Comparison of ENCODE assay signal across 8 cellular contexts in genomic region chr12:95218164-95218851, GRCh38. TPM values are rescaled to one million over a fixed set of nuclear protein-coding genes. Genes with fewer than 3 reads are reported as not detected.
DNase-seq lines count a peak whose midpoint lies in the region; ATAC-seq and TF ChIP-seq lines count a peak whose summit lies in the region.

No MANE protein-coding gene starts in this region.

- H3K9me3 Mint-ChIP-seq in stimulated activated naive B cell treated with anti-CD40 and anti-IgM and Interleukin-4, amounts not matched to agents 10 μg/mL and 1 μg/mL and 100 μg/mL, for 72 hours = no peaks in the 10 kb centered on the region

- peaks cover 3% of the 10 kb centered on the region; the same call in 1 of the 2 replicates for H4K20me1 ChIP-seq in OCI-LY7 (ENCODE audit: insufficient read depth, low read length)

- peak overlapping the region; percentile 96 for H3K27ac Mint-ChIP-seq in stimulated activated naive B cell treated with anti-CD40 and anti-IgM and Interleukin-4, amounts not matched to agents 10 μg/mL and 1 μg/mL and 100 μg/mL, for 72 hours

- peaks cover 92% of the 10 kb centered on the region for H3K79me2 ChIP-seq in OCI-LY7 (ENCODE audit: insufficient read depth, low read depth, low read length)

- WGBS in body of pancreas, 2 donors = 0% methylated on average over 28 to 29 of the region's 29 CpGs

- H3K4me3 ChIP-seq in OCI-LY7 (ENCODE audit: low read depth, low read length, poor library complexity, severe bottlenecking) (peak overlapping the region; percentile 85), body of pancreas (peak overlapping the region; percentile 68 to 80), kidney epithelial cell (ENCODE audit: low read depth, low read length) (peak overlapping the region; percentile 57)

- intact Hi-C loops in OCI-LY7 (cut with micrococcal nuclease; ENCODE audit: unreplicated experiment) = no loop called here
- intact Hi-C loops in body of pancreas (cut with DNase I) = no loop called here

- H3K9me3 ChIP-seq in OCI-LY7 (ENCODE audit: low read length) (peaks cover 4% of the 10 kb centered on the region; the same call in 1 of the 2 replicates), body of pancreas (no peaks in the 10 kb centered on the region)

- no peak for ATAC-seq in body of pancreas
- ATAC-seq in stimulated activated naive B cell treated with anti-CD40 and anti-IgM and Interleukin-4, amounts not matched to agents 10 μg/mL and 1 μg/mL and 100 μg/mL, for 72 hours (replicated peaks) = peak; percentile 9 to 22

- H3K4me3 Mint-ChIP-seq in stimulated activated naive B cell treated with anti-CD40 and anti-IgM and Interleukin-4, amounts not matched to agents 10 μg/mL and 1 μg/mL and 100 μg/mL, for 72 hours = peak overlapping the region; percentile 87 to 93

- H3K36me3 ChIP-seq in OCI-LY7 (ENCODE audit: insufficient read depth, low read length) (peaks cover 26% of the 10 kb centered on the region), body of pancreas (replicated peaks in 1 of 2; ENCODE audit: insufficient read depth in 1 of 2, low read depth in 2 of 2) (no peaks in the 10 kb centered on the region), kidney epithelial cell (ENCODE audit: control insufficient read depth, insufficient read depth, low read length) (no peaks in the 10 kb centered on the region)

- H3K27me3 ChIP-seq in body of pancreas = no peaks in the 10 kb centered on the region
- no peaks in the 10 kb centered on the region for H3K27me3 ChIP-seq in kidney epithelial cell (ENCODE audit: control insufficient read depth, insufficient read depth, low read length)

- peak overlapping the region; percentile 86 for H3K4me2 ChIP-seq in OCI-LY7 (ENCODE audit: low read length)

- H3K4me1 Mint-ChIP-seq in stimulated activated naive B cell treated with anti-CD40 and anti-IgM and Interleukin-4, amounts not matched to agents 10 μg/mL and 1 μg/mL and 100 μg/mL, for 72 hours = peaks cover 10 to 28% of the 10 kb centered on the region in 2 donors

- BruUV-seq in OCI-LY7 (replicated peaks; lab: Mats Ljungman, UMichigan) = TSS peak; percentile 69

- peaks cover 5 to 13% of the 10 kb centered on the region in 2 donors for H3K36me3 Mint-ChIP-seq in stimulated activated naive B cell treated with anti-CD40 and anti-IgM and Interleukin-4, amounts not matched to agents 10 μg/mL and 1 μg/mL and 100 μg/mL, for 72 hours

- H3K27ac ChIP-seq in 22Rv1 (peak overlapping the region; percentile 97), OCI-LY7 (ENCODE audit: low read depth, low read length, poor library complexity, severe bottlenecking) (peak overlapping the region; percentile 82), body of pancreas (peak overlapping the region; percentile 94 to 96 (median 94))

- peak overlapping the region; percentile 22; the same call in 1 of the 2 replicates for H2AFZ ChIP-seq in OCI-LY7 (ENCODE audit: low read length)

- H3K4me1 ChIP-seq in OCI-LY7 (ENCODE audit: insufficient read depth, low read length, poor library complexity, severe bottlenecking) (peaks cover 35% of the 10 kb centered on the region), body of pancreas (peaks cover 39% of the 10 kb centered on the region)

- CTCF ChIA-PET in OCI-LY7 (lab: Charles Lee; ENCODE audit: unreplicated experiment) = no interaction called here

- DNase-seq in GM04504 (ENCODE audit: low read depth) (peak; percentile 39), HT-29 (ENCODE audit: low spot score) (peak; percentile 81), OCI-LY7 (ENCODE audit: low spot score) (peak; percentile 79), body of pancreas (peak in 2 of 4 donors; percentile 11 to 75), kidney epithelial cell (ENCODE audit: low read depth) (no peak), A172 (ENCODE audit: low spot score) (no peak)
- DNase-seq in stimulated activated naive B cell treated with anti-CD40 and anti-IgM and Interleukin-4, amounts not matched to agents 10 μg/mL and 1 μg/mL and 100 μg/mL, for 72 hours = no peak

- no peak for TF ChIP-seq POLR2A in body of pancreas (IDR thresholded peaks at IDR 0.05)

- no peak for TF ChIP-seq CTCF in 22Rv1 (IDR thresholded peaks at IDR 0.05)
- TF ChIP-seq CTCF in OCI-LY7 (conservative IDR thresholded peaks at IDR 0.05; ENCODE audit: low read length) = no peak
- TF ChIP-seq CTCF in body of pancreas (IDR thresholded peaks at IDR 0.05) = no peak
- TF ChIP-seq CTCF in kidney epithelial cell (IDR thresholded peaks at IDR 0.05; ENCODE audit: insufficient read depth, low read length, poor library complexity, severe bottlenecking) = no peak

- H3K9me2 ChIP-seq in OCI-LY7 (ENCODE audit: insufficient read depth, low read length) = no peaks in the 10 kb centered on the region

- H3K27me3 Mint-ChIP-seq in stimulated activated naive B cell treated with anti-CD40 and anti-IgM and Interleukin-4, amounts not matched to agents 10 μg/mL and 1 μg/mL and 100 μg/mL, for 72 hours = no peaks in the 10 kb centered on the region

- POLR2A ChIA-PET in OCI-LY7 (lab: Charles Lee) = interaction anchor here (0.6 to 4.9 kb wide), 4 partner anchors 12 to 176 kb away, joined by 3 to 44 read pairs (median 4); no protein-coding TSS in a partner anchor

RNA-seq across cellular contexts. Expression of gene VEZT, which starts 0.7 kb away (rescaled TPM):
- 18.2 and 23.7 TPM in 2 replicates for total RNA-seq in HT-29 (2014; rRNA removed; shearing (Covaris generic))
- total RNA-seq in OCI-LY7 (2014; rRNA removed; shearing (Covaris generic)) = 52.5 and 57.7 TPM in 2 replicates
- 77.1 and 93.5 TPM in 2 replicates for total RNA-seq in OCI-LY7 (2022)
- total RNA-seq in body of pancreas = 10 to 100 TPM; 50.8 to 56.4 TPM
- total RNA-seq in kidney epithelial cell = 82.6 and 82.7 TPM in 2 replicates
- total RNA-seq in A172 (2014; rRNA removed; shearing (Covaris generic)) = 82.6 and 104 TPM in 2 replicates

RNA-seq across cellular contexts. Expression of gene FGD6, which starts 1.0 kb away (rescaled TPM):
- 3.7 and 4.7 TPM in 2 replicates for total RNA-seq in HT-29 (2014; rRNA removed; shearing (Covaris generic))
- 5.6 and 7.3 TPM in 2 replicates for total RNA-seq in OCI-LY7 (2014; rRNA removed; shearing (Covaris generic))
- total RNA-seq in OCI-LY7 (2022) = 7.8 and 11.2 TPM in 2 replicates
- total RNA-seq in body of pancreas = 10 to 100 TPM; 15.8 to 19.1 TPM
- total RNA-seq in kidney epithelial cell = 31.5 and 40.9 TPM in 2 replicates
- total RNA-seq in A172 (2014; rRNA removed; shearing (Covaris generic)) = 12.3 and 12.4 TPM in 2 replicates

Comparison
In these comparisons a context has a peak if more than half of its experiments do, and no peak if none do; other contexts are left out.
1. DNase-seq: peak in GM04504 (single experiment), HT-29 (single experiment) and OCI-LY7 (single experiment); none in kidney epithelial cell (single experiment), stimulated activated naive B cell treated with anti-CD40 and anti-IgM and Interleukin-4, amounts not matched to agents 10 μg/mL and 1 μg/mL and 100 μg/mL, for 72 hours (single experiment) and A172 (single experiment).
2. Peak in every context shown above with its lines, with median percentiles within 50 percentile points of each other: H3K27ac ChIP-seq and H3K4me3 ChIP-seq.